Comparison of ENCODE assay signal across 7 cellular contexts in genomic region chr1:1470626-1471388, GRCh38. TPM values are rescaled to one million over a fixed set of nuclear protein-coding genes. Genes with fewer than 3 reads are reported as not detected.
DNase-seq lines count a peak whose midpoint lies in the region; ATAC-seq, FAIRE-seq and TF ChIP-seq lines count a peak whose summit lies in the region.
"Had no signal": no experiment of that assay in that cellular context is flagged by ENCODE, and none has a peak within 500 bp of the region (broad histone marks: within the 10 kb centered on the region; RNA-seq: fewer than 3 reads in every experiment).

No MANE protein-coding gene starts in this region.

- H3K9me3 ChIP-seq in kidney (ENCODE audit: control insufficient read depth in 1 of 2, low read length in 2 of 2): no peaks in the 10 kb centered on the region

- H3K4me1 ChIP-seq in kidney (ENCODE audit: control insufficient read depth in 1 of 2, insufficient read depth in 1 of 2, low read depth in 1 of 2, low read length in 2 of 2): peaks cover 0 to 8% of the 10 kb centered on the region in 2 donors

- intact Hi-C loops in kidney (cut with DNase I): no loop called here

- no peaks in the 10 kb centered on the region for H3K36me3 ChIP-seq in kidney (ENCODE audit: control insufficient read depth in 1 of 2, insufficient read depth in 2 of 2, low read length in 2 of 2)

- no peak for DNase-seq in kidney
- DNase-seq in GM03348 (ENCODE audit: low spot score): no peak
- no peak for DNase-seq in cortex of kidney (lab: John Stamatoyannopoulos, UW)

- peak overlapping the region; percentile 89 for H3K27ac ChIP-seq in VCaP
- H3K27ac ChIP-seq in kidney (ENCODE audit: low read depth in 2 of 2, low read length in 2 of 2): peak overlapping the region; percentile 50 to 84

- TF ChIP-seq CTCF in VCaP (conservative IDR thresholded peaks at IDR 0.05) (no peak), kidney (IDR thresholded peaks at IDR 0.05; ENCODE audit: borderline replicate concordance, extremely low read depth, insufficient read depth) (no peak)

- peak; percentile 5 for ATAC-seq in GM18858 (IDR thresholded peaks at IDR 0.05; ENCODE audit: unreplicated experiment)
- no peak for ATAC-seq in GM19023 (IDR thresholded peaks at IDR 0.05; ENCODE audit: unreplicated experiment)

- H3K4me3 ChIP-seq in kidney (ENCODE audit: low read length in 2 of 2): peak overlapping the region; percentile 58 to 73

- FAIRE-seq in kidney (lab: Jason Lieb, UNC): no peak

- H3K9ac ChIP-seq in kidney (ENCODE audit: low read length in 2 of 2): peak overlapping the region in 1 of 2 donors; percentile 20

RNA-seq across cellular contexts. Expression of gene ATAD3B, which starts 0.8 kb away (rescaled TPM):
- total RNA-seq in kidney: 28.8 TPM
- 13.3 TPM for polyA plus RNA-seq in kidney (ENCODE audit: insufficient read depth, low read depth, low replicate concordance)

RNA-seq across cellular contexts. Expression of gene ATAD3C, which starts 21.3 kb away (rescaled TPM):
- 10.0 TPM for total RNA-seq in kidney
- polyA plus RNA-seq in kidney (ENCODE audit: insufficient read depth, low read depth, low replicate concordance): 14.3 TPM

RNA-seq across cellular contexts. Expression of gene VWA1, which starts 35.3 kb away (rescaled TPM):
- total RNA-seq in kidney: 116 TPM
- polyA plus RNA-seq in kidney (ENCODE audit: insufficient read depth, low read depth, low replicate concordance): 103 TPM

RNA-seq across cellular contexts. Expression of gene ATAD3A, which starts 41.2 kb away (rescaled TPM):
- 19.1 TPM for total RNA-seq in kidney
- polyA plus RNA-seq in kidney (ENCODE audit: insufficient read depth, low read depth, low replicate concordance): 17.5 TPM

RNA-seq across cellular contexts. Expression of gene ANKRD65, which starts 49.7 kb away (rescaled TPM):
- total RNA-seq in kidney: 5.2 TPM
- 7.1 TPM for polyA plus RNA-seq in kidney (ENCODE audit: insufficient read depth, low read depth, low replicate concordance)
- total RNA-seq: T-helper 1 cell treated with Interleukin-12 subunit alpha and Interleukin-12 subunit beta and Interleukin-4 antibody, amounts not matched to agents 30 ng/mL and 1 ng/mL, for 36 hours had no signal
